In genomic region chr17:42760652-42761581, GRCh38 we compare ENCODE assay signal across 7 cellular contexts. TPM values are rescaled to one million over a fixed set of nuclear protein-coding genes. Genes with fewer than 3 reads are reported as not detected.
A peak's percentile ranks its signal among the peaks of the same experiment; 100 is the strongest.
DNase-seq lines count a peak whose midpoint lies in the region; ATAC-seq, FAIRE-seq and TF ChIP-seq lines count a peak whose summit lies in the region.

A gene with protein sequence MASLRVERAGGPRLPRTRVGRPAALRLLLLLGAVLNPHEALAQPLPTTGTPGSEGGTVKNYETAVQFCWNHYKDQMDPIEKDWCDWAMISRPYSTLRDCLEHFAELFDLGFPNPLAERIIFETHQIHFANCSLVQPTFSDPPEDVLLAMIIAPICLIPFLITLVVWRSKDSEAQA (plus strand): TSS chr17:42761227. CDS start chr17:42761262, 35 bp downstream.

- H3K9me3 ChIP-seq in PC-9 (ENCODE audit: insufficient read depth, low read depth) (no peaks in the 10 kb centered on the region), endothelial cell of umbilical vein (replicated peaks; ENCODE audit: control insufficient read depth, insufficient read depth, low read length) (no peaks in the 10 kb centered on the region), mucosa of stomach (ENCODE audit: control insufficient read depth, low read length) (no peaks in the 10 kb centered on the region), vagina (no peaks in the 10 kb centered on the region)

- BruUV-seq in PC-9 (replicated peaks; lab: Mats Ljungman, UMichigan) = no TSS peak
- BruUV-seq in endothelial cell of umbilical vein (replicated peaks; lab: Mats Ljungman, UMichigan) = no TSS peak

- H3K9ac ChIP-seq in endothelial cell of umbilical vein (replicated peaks; ENCODE audit: extremely low read depth, insufficient read depth, low read length) (peak within 1 kb of the TSS; percentile 49), mucosa of stomach (ENCODE audit: low read length) (peak within 1 kb of the TSS; percentile 22)

- H3K79me2 ChIP-seq in PC-9 (ENCODE audit: low read depth) = no peaks in the 10 kb centered on the region
- no peaks in the 10 kb centered on the region for H3K79me2 ChIP-seq in endothelial cell of umbilical vein (ENCODE audit: control insufficient read depth, insufficient read depth, low read length)

- peak in 1 of 2 experiments; percentile 18 for DNase-seq in PC-9
- DNase-seq in endothelial cell of umbilical vein (ENCODE audit: low read depth, low spot score) = peak; percentile 28
- DNase-seq in vagina (ENCODE audit: extremely low spot score in 2 of 2) = no peak
- DNase-seq in H4 (ENCODE audit: low spot score) = no peak

- H3K9me1 ChIP-seq in endothelial cell of umbilical vein (replicated peaks; ENCODE audit: control insufficient read depth, extremely low read depth, insufficient read depth, low read length) = no peaks in the 10 kb centered on the region

- H3K27ac ChIP-seq in PC-9 (no peak within 1 kb of the TSS), endothelial cell of umbilical vein (ENCODE audit: insufficient read depth, low read depth, low read length) (no peak within 1 kb of the TSS), vagina (peak within 1 kb of the TSS; percentile 84)

- H3F3A ChIP-seq in PC-9 (ENCODE audit: insufficient read depth, low read depth) = no peaks in the 10 kb centered on the region

- no peak within 1 kb of the TSS for H2AFZ ChIP-seq in PC-9
- peak within 1 kb of the TSS; percentile 76 for H2AFZ ChIP-seq in endothelial cell of umbilical vein (ENCODE audit: low read depth, low read length)

- H3K4me2 ChIP-seq in PC-9 = peak within 1 kb of the TSS; percentile 53
- peak within 1 kb of the TSS; percentile 46 for H3K4me2 ChIP-seq in endothelial cell of umbilical vein (ENCODE audit: insufficient read depth, low read length)

- H3K9me2 ChIP-seq in PC-9 (ENCODE audit: insufficient read depth) = no peaks in the 10 kb centered on the region

- peak within 1 kb of the TSS; percentile 14 for H3K4me3 ChIP-seq in GM12875 (ENCODE audit: low read depth, low read length)
- peak within 1 kb of the TSS; percentile 18; the same call in 1 of the 2 replicates for H3K4me3 ChIP-seq in PC-9
- peak within 1 kb of the TSS; percentile 10 to 67 (median 14) for H3K4me3 ChIP-seq in endothelial cell of umbilical vein (replicated peaks in 1 of 3; ENCODE audit: insufficient read depth in 1 of 3, low read depth in 1 of 3, low read length in 3 of 3)
- H3K4me3 ChIP-seq in mucosa of stomach (ENCODE audit: low read length) = no peak within 1 kb of the TSS
- H3K4me3 ChIP-seq in vagina = peak within 1 kb of the TSS; percentile 57 to 78

- no peak for FAIRE-seq in endothelial cell of umbilical vein (lab: Jason Lieb, UNC)

- H4K20me1 ChIP-seq in PC-9 (ENCODE audit: insufficient read depth) = no peaks in the 10 kb centered on the region
- no peaks in the 10 kb centered on the region for H4K20me1 ChIP-seq in endothelial cell of umbilical vein (replicated peaks; ENCODE audit: control insufficient read depth, extremely low read depth, insufficient read depth, low read length)

- TF ChIP-seq CTCF in GM12875 (IDR thresholded peaks at IDR 0.05; ENCODE audit: borderline replicate concordance, insufficient read depth, low read depth, low read length) (no peak), PC-9 (conservative IDR thresholded peaks at IDR 0.05) (no peak), endothelial cell of umbilical vein (IDR thresholded peaks at IDR 0.05; ENCODE audit: extremely low read depth in 1 of 2, insufficient read depth in 1 of 2, low read depth in 1 of 2, low read length in 2 of 2) (no peak), vagina (IDR thresholded peaks at IDR 0.05) (no peak)

- intact Hi-C loops in PC-9 (cut with micrococcal nuclease; ENCODE audit: unreplicated experiment) (no loop called here), endothelial cell of umbilical vein (cut with micrococcal nuclease) (no loop called here), vagina (cut with DNase I) (loop anchor here (10.0 kb wide), 2 partner anchors 64 to 186 kb away; partner anchors contain the start of genes BECN1 and PSMC3IP)

- TF ChIP-seq POLR2A in endothelial cell of umbilical vein (IDR thresholded peaks at IDR 0.05; ENCODE audit: low read depth, low read length) (no peak), vagina (IDR thresholded peaks at IDR 0.05) (no peak)

- CTCF ChIA-PET in PC-9 (lab: Charles Lee) (no interaction called here), endothelial cell of umbilical vein (lab: Charles Lee) (interaction anchor here (1.0 to 3.8 kb wide), 5 partner anchors 11 to 183 kb away, joined by 3 to 12 read pairs (median 4); partner anchors contain the start of genes BECN1 and VPS25)

- H3K27me3 ChIP-seq in PC-9 (ENCODE audit: insufficient read depth, low read depth) (peaks cover 17% of the 10 kb centered on the region), endothelial cell of umbilical vein (ENCODE audit: control insufficient read depth in 2 of 2, insufficient read depth in 2 of 2, low read length in 2 of 2) (peaks cover 0 to 3% of the 10 kb centered on the region in 2 experiments), mucosa of stomach (ENCODE audit: control insufficient read depth, insufficient read depth, low read length) (peaks cover 29% of the 10 kb centered on the region), vagina (no peaks in the 10 kb centered on the region)

- ATAC-seq in GM18909 (IDR thresholded peaks at IDR 0.05; ENCODE audit: poor library complexity, unreplicated experiment) = no peak

- H3K36me3 ChIP-seq in PC-9 (ENCODE audit: low read depth) = no peaks in the 10 kb centered on the region
- H3K36me3 ChIP-seq in endothelial cell of umbilical vein (ENCODE audit: control insufficient read depth in 2 of 2, extremely low read depth in 1 of 2, insufficient read depth in 2 of 2, low read length in 2 of 2) = no peaks in the 10 kb centered on the region
- H3K36me3 ChIP-seq in mucosa of stomach (ENCODE audit: control insufficient read depth, insufficient read depth, low read length) = no peaks in the 10 kb centered on the region
- H3K36me3 ChIP-seq in vagina = no peaks in the 10 kb centered on the region

- dilution Hi-C loops in endothelial cell of umbilical vein (cut with MboI; ENCODE audit: extremely low pct_ligation_motif_present, low sequenced_read_pairs) = no loop called here

- H3K4me1 ChIP-seq in PC-9 (replicated peaks; ENCODE audit: insufficient read depth) (no peaks in the 10 kb centered on the region), endothelial cell of umbilical vein (ENCODE audit: control insufficient read depth, extremely low read depth, insufficient read depth, low read length) (peaks cover 39% of the 10 kb centered on the region), mucosa of stomach (ENCODE audit: control insufficient read depth, insufficient read depth, low read length) (peaks cover 21% of the 10 kb centered on the region), vagina (peaks cover 19% of the 10 kb centered on the region)

- POLR2A ChIA-PET in PC-9 (lab: Charles Lee; ENCODE audit: unreplicated experiment) (no interaction called here), endothelial cell of umbilical vein (lab: Charles Lee) (interaction anchor here (1.0 to 1.2 kb wide), 2 partner anchors 12 to 20 kb away, joined by 3 read pairs; partner anchors contain the start of genes VPS25 and WNK4)

TF ChIP-seq in endothelial cell of umbilical vein, 7 proteins besides CTCF, POLR2A, EP300 and RAD21:
- TF ChIP-seq POLR2AphosphoS5 (IDR thresholded peaks at IDR 0.05; ENCODE audit: insufficient read depth, low read depth, low read length) (peak; percentile 35), MYC (IDR thresholded peaks at IDR 0.05; ENCODE audit: low read depth, low read length) (no peak)
TF ChIP-seq in endothelial cell of umbilical vein: peak in this region for 1.

RNA-seq across cellular contexts. Expression of the gene that starts here (rescaled TPM):
- total RNA-seq in PC-9 (2021) (1.1 TPM in 1 of 2 replicates, not detected in the other), endothelial cell of umbilical vein (71.0 and 106 TPM in 2 replicates), vagina (27.3 TPM)
- polyA plus RNA-seq in endothelial cell of umbilical vein = 192 and 262 TPM in 2 replicates
- 115 and 122 TPM in 2 replicates for polyA plus RNA-seq in endothelial cell of umbilical vein (2011; cell fraction: cytosol; rRNA removed)
- polyA plus RNA-seq in endothelial cell of umbilical vein (2011; cell fraction: nucleus; rRNA removed) = 16.0 and 28.9 TPM in 2 replicates
- 26.8 and 43.4 TPM in 2 replicates for polyA plus RNA-seq in endothelial cell of umbilical vein (2012)
- polyA minus RNA-seq in endothelial cell of umbilical vein = 72.9 and 78.0 TPM in 2 replicates
- polyA minus RNA-seq in endothelial cell of umbilical vein (2011; cell fraction: cytosol; rRNA and poly(A)+ RNA removed) = not detected
- polyA minus RNA-seq in endothelial cell of umbilical vein (2011; cell fraction: nucleus; rRNA and poly(A)+ RNA removed) = 6.3 and 9.4 TPM in 2 replicates
- not detected in 2 replicates for total RNA-seq in H4 (2014; rRNA removed; shearing (Covaris generic))

Comparison
In these comparisons a context has a peak if more than half of its experiments do, and no peak if none do; other contexts are left out.
1. RNA of the gene that starts here (total RNA-seq): 71.0 to 106 TPM in endothelial cell of umbilical vein and 27.3 TPM in vagina (single experiment); 1.1 TPM in PC-9 and not detected in H4; every median in the first group is over 10 times any median in the second.